ENCODE assay signal across 1 cellular context in the genomic region with DNA sequence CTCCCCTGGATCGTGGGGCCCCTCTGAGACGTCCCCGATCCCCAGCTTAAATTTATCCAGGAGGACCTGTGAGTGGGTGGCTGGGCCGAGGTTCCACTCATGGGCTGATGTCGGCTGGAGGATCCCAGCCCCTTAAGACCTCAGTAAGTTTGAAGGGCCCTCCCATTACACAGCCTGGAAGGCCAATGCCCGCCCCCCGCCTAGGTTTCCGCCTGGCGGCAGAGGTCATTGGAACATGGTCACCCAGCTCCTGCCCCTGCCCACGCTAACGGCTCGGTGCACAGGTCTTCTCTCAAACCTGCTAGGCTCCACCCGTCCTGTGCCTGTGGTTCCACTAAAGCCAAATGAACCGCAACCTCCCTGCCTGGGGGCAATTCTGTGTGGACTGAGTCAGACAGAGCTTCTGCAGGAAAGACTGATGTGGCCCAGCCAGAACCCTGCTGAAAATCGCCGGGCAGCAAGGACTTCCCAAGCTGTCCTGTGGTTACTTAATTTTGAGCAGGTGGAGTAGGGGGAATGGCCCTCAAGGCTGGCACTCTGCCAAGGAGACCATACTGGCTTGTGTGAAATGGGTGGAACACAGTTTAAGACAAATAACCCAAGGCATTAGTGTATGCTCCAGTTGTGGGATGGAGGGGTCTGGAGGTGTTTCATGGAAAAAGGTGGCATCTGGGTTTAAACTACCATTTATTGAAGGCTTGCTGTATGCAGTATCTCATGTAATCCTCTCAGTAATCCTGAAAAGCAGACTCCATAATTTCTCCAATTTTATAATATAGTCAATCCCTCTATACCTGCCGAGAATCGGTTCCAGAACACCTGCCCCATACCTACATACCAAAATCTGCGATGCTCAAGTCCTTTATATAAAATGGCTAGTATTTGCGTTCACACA.
TF ChIP-seq lines count a peak whose summit lies in the region.

No MANE protein-coding gene starts in this region.

TF ChIP-seq in HEK293, 187 proteins besides CTCF, POLR2A, EP300 and RAD21 (continued from another document):
- TF ChIP-seq ZBTB17 (tag by site-specific recombination; IDR thresholded peaks at IDR 0.05), result peak; percentile 80
- peak; percentile 11; the same call in 1 of the 2 replicates for TF ChIP-seq KLF1 (tag by site-specific recombination; IDR thresholded peaks at IDR 0.05)
- TF ChIP-seq ZXDB (tag by site-specific recombination; IDR thresholded peaks at IDR 0.05), result no peak
- TF ChIP-seq ZNF707 (tag by site-specific recombination; IDR thresholded peaks at IDR 0.05), result no peak
- peak; percentile 63; the same call in 1 of the 2 replicates for TF ChIP-seq KLF17 (tag by site-specific recombination; IDR thresholded peaks at IDR 0.05)
- TF ChIP-seq ZNF335 (tag by site-specific recombination; conservative IDR thresholded peaks at IDR 0.05), result peak; percentile 90
- no peak for TF ChIP-seq ZNF48 (tag by site-specific recombination; IDR thresholded peaks at IDR 0.05)
- TF ChIP-seq ZBTB7A (tag by site-specific recombination; IDR thresholded peaks at IDR 0.05; ENCODE audit: low read depth), result no peak
- peak; percentile 64; the same call in 1 of the 2 replicates for TF ChIP-seq ZNF544 (tag by site-specific recombination; IDR thresholded peaks at IDR 0.05)
- no peak for TF ChIP-seq ZNF747 (tag by site-specific recombination; IDR thresholded peaks at IDR 0.05)
- TF ChIP-seq ZNF391 (tag by site-specific recombination; IDR thresholded peaks at IDR 0.05; ENCODE audit: borderline replicate concordance, low read depth), result no peak
- 0 out of 2 replicates have a peak, but pooled peaks have one; percentile 31 for TF ChIP-seq ZNF18 (tag by site-specific recombination; IDR thresholded peaks at IDR 0.05)
- peak; percentile 69; the same call in 1 of the 2 replicates for TF ChIP-seq ZNF600 (tag by site-specific recombination; IDR thresholded peaks at IDR 0.05)
- no peak for TF ChIP-seq TSHZ1 (tag by site-specific recombination; IDR thresholded peaks at IDR 0.05; ENCODE audit: borderline replicate concordance)
- no peak for TF ChIP-seq MEIS1 (CRISPR knock-in tag; IDR thresholded peaks at IDR 0.05; ENCODE audit: borderline replicate concordance)
TF ChIP-seq in HEK293: peak in this region for 22.
